1 cellular context compared by ENCODE assay signal in the genomic region with DNA sequence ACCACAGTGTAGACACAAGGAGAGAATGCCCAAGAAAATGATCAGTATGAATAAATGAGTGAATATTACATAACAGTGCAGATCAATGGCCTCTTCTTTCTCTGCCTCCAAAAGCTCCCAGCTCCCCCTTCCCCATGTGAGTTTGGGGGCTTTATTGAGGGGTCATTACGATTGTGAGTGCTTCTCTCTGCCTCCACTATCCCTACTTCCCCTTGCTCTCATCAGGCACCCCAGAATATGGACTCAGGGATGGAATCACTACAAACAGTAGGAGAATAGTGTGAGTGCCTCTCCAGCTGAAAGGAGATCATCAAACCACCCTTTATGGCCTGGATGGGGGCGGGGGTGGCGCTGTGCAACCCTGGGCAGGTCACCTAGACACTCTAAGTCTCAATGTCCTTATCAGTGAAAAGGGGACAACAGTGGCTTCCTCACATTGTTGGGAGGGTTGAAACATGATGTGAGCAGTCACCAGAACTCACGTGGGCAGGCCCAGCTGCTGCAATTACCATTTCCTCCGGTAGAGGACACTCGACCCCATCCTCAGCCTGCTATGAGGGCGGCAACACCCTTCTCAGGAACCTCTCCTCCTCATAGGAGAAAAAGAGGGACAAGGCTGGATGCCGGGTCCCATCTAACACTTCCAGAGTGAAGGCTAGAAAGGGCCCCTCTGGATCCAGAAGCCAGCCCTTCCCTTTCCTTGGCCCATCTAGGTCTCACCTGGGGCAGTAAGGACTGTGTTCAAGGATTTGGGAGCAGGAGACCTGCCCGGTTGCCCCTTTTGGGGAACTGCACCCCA.
TF ChIP-seq lines count a peak whose summit lies in the region.

No MANE protein-coding gene starts in this region.

TF ChIP-seq in K562, 482 proteins besides CTCF, POLR2A, EP300 and RAD21 (continues in another document):
- TF ChIP-seq, protein P1, sequence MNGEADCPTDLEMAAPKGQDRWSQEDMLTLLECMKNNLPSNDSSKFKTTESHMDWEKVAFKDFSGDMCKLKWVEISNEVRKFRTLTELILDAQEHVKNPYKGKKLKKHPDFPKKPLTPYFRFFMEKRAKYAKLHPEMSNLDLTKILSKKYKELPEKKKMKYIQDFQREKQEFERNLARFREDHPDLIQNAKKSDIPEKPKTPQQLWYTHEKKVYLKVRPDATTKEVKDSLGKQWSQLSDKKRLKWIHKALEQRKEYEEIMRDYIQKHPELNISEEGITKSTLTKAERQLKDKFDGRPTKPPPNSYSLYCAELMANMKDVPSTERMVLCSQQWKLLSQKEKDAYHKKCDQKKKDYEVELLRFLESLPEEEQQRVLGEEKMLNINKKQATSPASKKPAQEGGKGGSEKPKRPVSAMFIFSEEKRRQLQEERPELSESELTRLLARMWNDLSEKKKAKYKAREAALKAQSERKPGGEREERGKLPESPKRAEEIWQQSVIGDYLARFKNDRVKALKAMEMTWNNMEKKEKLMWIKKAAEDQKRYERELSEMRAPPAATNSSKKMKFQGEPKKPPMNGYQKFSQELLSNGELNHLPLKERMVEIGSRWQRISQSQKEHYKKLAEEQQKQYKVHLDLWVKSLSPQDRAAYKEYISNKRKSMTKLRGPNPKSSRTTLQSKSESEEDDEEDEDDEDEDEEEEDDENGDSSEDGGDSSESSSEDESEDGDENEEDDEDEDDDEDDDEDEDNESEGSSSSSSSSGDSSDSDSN (IDR thresholded peaks at IDR 0.05; ENCODE audit: borderline replicate concordance in 1 of 2, low read depth in 2 of 2, low read length in 2 of 2) = no peak
- 0 out of 2 replicates have a peak, but pooled peaks have one; percentile 31 for TF ChIP-seq LCOR (CRISPR knock-in tag; IDR thresholded peaks at IDR 0.05)
- no peak for TF ChIP-seq ZBED1 (IDR thresholded peaks at IDR 0.05)
- no peak for TF ChIP-seq ZNF165 (CRISPR knock-in tag; IDR thresholded peaks at IDR 0.05; ENCODE audit: borderline replicate concordance)
- TF ChIP-seq POU5F1 (IDR thresholded peaks at IDR 0.05; ENCODE audit: borderline replicate concordance, low read depth, low read length, partially characterized antibody) = no peak
- TF ChIP-seq MEF2D (tag; conservative IDR thresholded peaks at IDR 0.05; ENCODE audit: low read depth) = no peak
- no peak for TF ChIP-seq TRIM28 (IDR thresholded peaks at IDR 0.05)
- TF ChIP-seq ZNF384 (IDR thresholded peaks at IDR 0.05; ENCODE audit: low read depth, low read length) = peak; percentile 39; the same call in 1 of the 2 replicates
- TF ChIP-seq TAF1 (IDR thresholded peaks at IDR 0.05; ENCODE audit: control insufficient read depth, extremely low read depth, insufficient read depth, low read length, severe bottlenecking) = no peak
- TF ChIP-seq, protein P2, sequence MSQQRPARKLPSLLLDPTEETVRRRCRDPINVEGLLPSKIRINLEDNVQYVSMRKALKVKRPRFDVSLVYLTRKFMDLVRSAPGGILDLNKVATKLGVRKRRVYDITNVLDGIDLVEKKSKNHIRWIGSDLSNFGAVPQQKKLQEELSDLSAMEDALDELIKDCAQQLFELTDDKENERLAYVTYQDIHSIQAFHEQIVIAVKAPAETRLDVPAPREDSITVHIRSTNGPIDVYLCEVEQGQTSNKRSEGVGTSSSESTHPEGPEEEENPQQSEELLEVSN (IDR thresholded peaks at IDR 0.05; ENCODE audit: borderline replicate concordance in 1 of 2, extremely low read depth in 1 of 2, insufficient read depth in 1 of 2, insufficient read length in 1 of 2, low read depth in 1 of 2, low read length in 1 of 2, poor library complexity in 1 of 2, severe bottlenecking in 1 of 2) = peak; percentile 60 to 71
- no peak for TF ChIP-seq RNF2 (IDR thresholded peaks at IDR 0.05)
- TF ChIP-seq MEIS2 (IDR thresholded peaks at IDR 0.05; ENCODE audit: partially characterized antibody) = peak; percentile 32
- peak; percentile 7 for TF ChIP-seq RBM25 (IDR thresholded peaks at IDR 0.05; ENCODE audit: low read depth, low read length, severe bottlenecking)
- no peak for TF ChIP-seq POLR3G (IDR thresholded peaks at IDR 0.05; ENCODE audit: extremely low read depth, insufficient read length, insufficient replicate concordance)
- TF ChIP-seq MCM2 (IDR thresholded peaks at IDR 0.05; ENCODE audit: low read depth) = no peak
- TF ChIP-seq ZNF263 (CRISPR knock-in tag; IDR thresholded peaks at IDR 0.05; ENCODE audit: borderline replicate concordance) = no peak
- TF ChIP-seq CAMTA2 (CRISPR knock-in tag; conservative IDR thresholded peaks at IDR 0.05) = no peak
- no peak for TF ChIP-seq MYBL2 (IDR thresholded peaks at IDR 0.05; ENCODE audit: low read depth)
- no peak for TF ChIP-seq MYBL2 (CRISPR knock-in tag; IDR thresholded peaks at IDR 0.05; ENCODE audit: borderline replicate concordance)
- TF ChIP-seq ZNF431 (CRISPR knock-in tag; IDR thresholded peaks at IDR 0.05) = no peak
- TF ChIP-seq, protein P3, sequence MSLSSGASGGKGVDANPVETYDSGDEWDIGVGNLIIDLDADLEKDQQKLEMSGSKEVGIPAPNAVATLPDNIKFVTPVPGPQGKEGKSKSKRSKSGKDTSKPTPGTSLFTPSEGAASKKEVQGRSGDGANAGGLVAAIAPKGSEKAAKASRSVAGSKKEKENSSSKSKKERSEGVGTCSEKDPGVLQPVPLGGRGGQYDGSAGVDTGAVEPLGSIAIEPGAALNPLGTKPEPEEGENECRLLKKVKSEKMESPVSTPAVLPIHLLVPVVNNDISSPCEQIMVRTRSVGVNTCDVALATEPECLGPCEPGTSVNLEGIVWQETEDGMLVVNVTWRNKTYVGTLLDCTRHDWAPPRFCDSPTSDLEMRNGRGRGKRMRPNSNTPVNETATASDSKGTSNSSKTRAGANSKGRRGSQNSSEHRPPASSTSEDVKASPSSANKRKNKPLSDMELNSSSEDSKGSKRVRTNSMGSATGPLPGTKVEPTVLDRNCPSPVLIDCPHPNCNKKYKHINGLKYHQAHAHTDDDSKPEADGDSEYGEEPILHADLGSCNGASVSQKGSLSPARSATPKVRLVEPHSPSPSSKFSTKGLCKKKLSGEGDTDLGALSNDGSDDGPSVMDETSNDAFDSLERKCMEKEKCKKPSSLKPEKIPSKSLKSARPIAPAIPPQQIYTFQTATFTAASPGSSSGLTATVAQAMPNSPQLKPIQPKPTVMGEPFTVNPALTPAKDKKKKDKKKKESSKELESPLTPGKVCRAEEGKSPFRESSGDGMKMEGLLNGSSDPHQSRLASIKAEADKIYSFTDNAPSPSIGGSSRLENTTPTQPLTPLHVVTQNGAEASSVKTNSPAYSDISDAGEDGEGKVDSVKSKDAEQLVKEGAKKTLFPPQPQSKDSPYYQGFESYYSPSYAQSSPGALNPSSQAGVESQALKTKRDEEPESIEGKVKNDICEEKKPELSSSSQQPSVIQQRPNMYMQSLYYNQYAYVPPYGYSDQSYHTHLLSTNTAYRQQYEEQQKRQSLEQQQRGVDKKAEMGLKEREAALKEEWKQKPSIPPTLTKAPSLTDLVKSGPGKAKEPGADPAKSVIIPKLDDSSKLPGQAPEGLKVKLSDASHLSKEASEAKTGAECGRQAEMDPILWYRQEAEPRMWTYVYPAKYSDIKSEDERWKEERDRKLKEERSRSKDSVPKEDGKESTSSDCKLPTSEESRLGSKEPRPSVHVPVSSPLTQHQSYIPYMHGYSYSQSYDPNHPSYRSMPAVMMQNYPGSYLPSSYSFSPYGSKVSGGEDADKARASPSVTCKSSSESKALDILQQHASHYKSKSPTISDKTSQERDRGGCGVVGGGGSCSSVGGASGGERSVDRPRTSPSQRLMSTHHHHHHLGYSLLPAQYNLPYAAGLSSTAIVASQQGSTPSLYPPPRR (CRISPR knock-in tag; IDR thresholded peaks at IDR 0.05; ENCODE audit: borderline replicate concordance) = no peak
- TF ChIP-seq, protein P4, sequence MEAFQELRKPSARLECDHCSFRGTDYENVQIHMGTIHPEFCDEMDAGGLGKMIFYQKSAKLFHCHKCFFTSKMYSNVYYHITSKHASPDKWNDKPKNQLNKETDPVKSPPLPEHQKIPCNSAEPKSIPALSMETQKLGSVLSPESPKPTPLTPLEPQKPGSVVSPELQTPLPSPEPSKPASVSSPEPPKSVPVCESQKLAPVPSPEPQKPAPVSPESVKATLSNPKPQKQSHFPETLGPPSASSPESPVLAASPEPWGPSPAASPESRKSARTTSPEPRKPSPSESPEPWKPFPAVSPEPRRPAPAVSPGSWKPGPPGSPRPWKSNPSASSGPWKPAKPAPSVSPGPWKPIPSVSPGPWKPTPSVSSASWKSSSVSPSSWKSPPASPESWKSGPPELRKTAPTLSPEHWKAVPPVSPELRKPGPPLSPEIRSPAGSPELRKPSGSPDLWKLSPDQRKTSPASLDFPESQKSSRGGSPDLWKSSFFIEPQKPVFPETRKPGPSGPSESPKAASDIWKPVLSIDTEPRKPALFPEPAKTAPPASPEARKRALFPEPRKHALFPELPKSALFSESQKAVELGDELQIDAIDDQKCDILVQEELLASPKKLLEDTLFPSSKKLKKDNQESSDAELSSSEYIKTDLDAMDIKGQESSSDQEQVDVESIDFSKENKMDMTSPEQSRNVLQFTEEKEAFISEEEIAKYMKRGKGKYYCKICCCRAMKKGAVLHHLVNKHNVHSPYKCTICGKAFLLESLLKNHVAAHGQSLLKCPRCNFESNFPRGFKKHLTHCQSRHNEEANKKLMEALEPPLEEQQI (IDR thresholded peaks at IDR 0.05) = no peak
- TF ChIP-seq, protein P5, sequence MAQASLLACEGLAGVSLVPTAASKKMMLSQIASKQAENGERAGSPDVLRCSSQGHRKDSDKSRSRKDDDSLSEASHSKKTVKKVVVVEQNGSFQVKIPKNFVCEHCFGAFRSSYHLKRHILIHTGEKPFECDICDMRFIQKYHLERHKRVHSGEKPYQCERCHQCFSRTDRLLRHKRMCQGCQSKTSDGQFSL (CRISPR knock-in tag; IDR thresholded peaks at IDR 0.05) = no peak
- TF ChIP-seq, protein P5 (tag; IDR thresholded peaks at IDR 0.05) = no peak
- TF ChIP-seq HLTF (IDR thresholded peaks at IDR 0.05) = no peak
- TF ChIP-seq GTF2A2 (tag; IDR thresholded peaks at IDR 0.05) = no peak
- TF ChIP-seq ZNF507 (tag; conservative IDR thresholded peaks at IDR 0.05) = no peak
- TF ChIP-seq ZNF324 (CRISPR knock-in tag; IDR thresholded peaks at IDR 0.05) = no peak; the same call in 1 of the 2 replicates
- TF ChIP-seq, protein P6, sequence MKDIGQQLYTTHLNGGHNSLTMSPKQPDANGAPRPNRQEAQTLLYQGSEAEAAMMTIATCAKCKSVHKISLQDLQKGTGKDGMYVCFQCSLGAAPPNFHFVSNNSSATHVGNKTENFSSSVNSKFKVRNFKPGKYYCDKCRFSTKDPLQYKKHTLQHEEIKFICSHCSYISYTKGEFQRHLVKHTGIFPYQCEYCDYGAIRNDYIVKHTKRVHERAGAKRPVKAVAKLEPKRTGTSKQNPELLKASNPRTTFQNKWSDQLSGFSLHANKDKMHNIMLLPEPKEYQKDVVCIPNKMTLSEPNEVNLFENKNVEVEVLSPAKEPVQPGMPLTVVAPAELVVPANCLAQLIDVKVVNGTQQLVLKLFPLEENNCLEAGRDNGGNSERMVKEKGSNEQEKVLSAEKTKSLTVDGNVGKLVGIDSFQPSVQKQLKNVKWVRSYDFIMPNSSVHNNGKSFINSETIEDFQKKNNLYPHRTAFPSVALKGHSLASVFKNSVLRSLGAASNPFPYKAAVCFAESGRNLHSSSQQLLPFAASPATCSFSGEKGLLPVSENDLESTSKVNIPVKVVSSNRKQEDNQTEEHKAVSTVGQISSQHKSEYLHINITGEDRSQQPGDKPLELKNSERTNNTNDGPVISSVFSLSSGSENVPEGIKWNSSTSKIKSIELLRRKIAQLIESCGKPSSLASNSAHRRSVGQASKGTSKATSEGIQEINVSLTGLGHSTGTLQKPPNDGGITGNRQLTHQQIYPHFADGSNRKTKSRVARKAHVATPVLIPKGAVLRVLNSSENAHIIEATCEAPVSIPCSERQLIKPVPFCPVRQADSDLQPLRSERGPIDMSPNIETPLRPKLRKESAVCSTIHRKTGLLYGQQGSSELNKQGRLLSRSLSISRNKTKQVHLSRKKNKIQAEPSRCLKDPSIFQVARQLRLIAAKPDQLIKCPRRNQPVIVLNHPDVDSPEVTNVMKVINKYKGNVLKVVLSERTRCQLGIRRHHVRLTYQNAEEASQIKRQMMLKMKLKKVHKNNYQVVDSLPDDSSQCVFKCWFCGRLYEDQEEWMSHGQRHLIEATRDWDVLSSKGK (CRISPR knock-in tag; IDR thresholded peaks at IDR 0.05) = no peak
- no peak for TF ChIP-seq FUS (optimal IDR thresholded peaks at IDR 0.05; ENCODE audit: low read depth, low read length)
- no peak for TF ChIP-seq FOXA1 (IDR thresholded peaks at IDR 0.05; ENCODE audit: borderline replicate concordance)
- no peak for TF ChIP-seq ELF2 (CRISPR knock-in tag; IDR thresholded peaks at IDR 0.05)
- TF ChIP-seq GATAD2B (IDR thresholded peaks at IDR 0.05; ENCODE audit: borderline replicate concordance) = no peak
- no peak for TF ChIP-seq ATF1 (CRISPR knock-in tag; IDR thresholded peaks at IDR 0.05)
- peak; percentile 50; the same call in 1 of the 2 replicates for TF ChIP-seq ATF1 (tag; IDR thresholded peaks at IDR 0.05)
- TF ChIP-seq, protein P7, sequence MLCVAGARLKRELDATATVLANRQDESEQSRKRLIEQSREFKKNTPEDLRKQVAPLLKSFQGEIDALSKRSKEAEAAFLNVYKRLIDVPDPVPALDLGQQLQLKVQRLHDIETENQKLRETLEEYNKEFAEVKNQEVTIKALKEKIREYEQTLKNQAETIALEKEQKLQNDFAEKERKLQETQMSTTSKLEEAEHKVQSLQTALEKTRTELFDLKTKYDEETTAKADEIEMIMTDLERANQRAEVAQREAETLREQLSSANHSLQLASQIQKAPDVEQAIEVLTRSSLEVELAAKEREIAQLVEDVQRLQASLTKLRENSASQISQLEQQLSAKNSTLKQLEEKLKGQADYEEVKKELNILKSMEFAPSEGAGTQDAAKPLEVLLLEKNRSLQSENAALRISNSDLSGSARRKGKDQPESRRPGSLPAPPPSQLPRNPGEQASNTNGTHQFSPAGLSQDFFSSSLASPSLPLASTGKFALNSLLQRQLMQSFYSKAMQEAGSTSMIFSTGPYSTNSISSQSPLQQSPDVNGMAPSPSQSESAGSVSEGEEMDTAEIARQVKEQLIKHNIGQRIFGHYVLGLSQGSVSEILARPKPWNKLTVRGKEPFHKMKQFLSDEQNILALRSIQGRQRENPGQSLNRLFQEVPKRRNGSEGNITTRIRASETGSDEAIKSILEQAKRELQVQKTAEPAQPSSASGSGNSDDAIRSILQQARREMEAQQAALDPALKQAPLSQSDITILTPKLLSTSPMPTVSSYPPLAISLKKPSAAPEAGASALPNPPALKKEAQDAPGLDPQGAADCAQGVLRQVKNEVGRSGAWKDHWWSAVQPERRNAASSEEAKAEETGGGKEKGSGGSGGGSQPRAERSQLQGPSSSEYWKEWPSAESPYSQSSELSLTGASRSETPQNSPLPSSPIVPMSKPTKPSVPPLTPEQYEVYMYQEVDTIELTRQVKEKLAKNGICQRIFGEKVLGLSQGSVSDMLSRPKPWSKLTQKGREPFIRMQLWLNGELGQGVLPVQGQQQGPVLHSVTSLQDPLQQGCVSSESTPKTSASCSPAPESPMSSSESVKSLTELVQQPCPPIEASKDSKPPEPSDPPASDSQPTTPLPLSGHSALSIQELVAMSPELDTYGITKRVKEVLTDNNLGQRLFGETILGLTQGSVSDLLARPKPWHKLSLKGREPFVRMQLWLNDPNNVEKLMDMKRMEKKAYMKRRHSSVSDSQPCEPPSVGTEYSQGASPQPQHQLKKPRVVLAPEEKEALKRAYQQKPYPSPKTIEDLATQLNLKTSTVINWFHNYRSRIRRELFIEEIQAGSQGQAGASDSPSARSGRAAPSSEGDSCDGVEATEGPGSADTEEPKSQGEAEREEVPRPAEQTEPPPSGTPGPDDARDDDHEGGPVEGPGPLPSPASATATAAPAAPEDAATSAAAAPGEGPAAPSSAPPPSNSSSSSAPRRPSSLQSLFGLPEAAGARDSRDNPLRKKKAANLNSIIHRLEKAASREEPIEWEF (CRISPR knock-in tag; IDR thresholded peaks at IDR 0.05) = no peak
- no peak for TF ChIP-seq ZSCAN32 (CRISPR knock-in tag; IDR thresholded peaks at IDR 0.05)
- no peak for TF ChIP-seq CBX5 (IDR thresholded peaks at IDR 0.05; ENCODE audit: borderline replicate concordance, low read depth)
